Comparison of ENCODE assay signal across 24 cellular contexts in genomic region chr2:162586311-162586710, GRCh38.
"Had no signal": no experiment of that assay in that cellular context is flagged by ENCODE, and none has a peak within 500 bp of the region (broad histone marks: within the 10 kb centered on the region; RNA-seq: fewer than 3 reads in every experiment).

No MANE protein-coding gene starts in this region.

- H3K36me3 ChIP-seq: heart right ventricle, left lung, neural progenitor cell, ovary, right atrium auricular region, sigmoid colon, spleen, suprapubic skin, thoracic aorta, tibial artery, upper lobe of right lung had no signal

- H3K4me3 ChIP-seq: heart right ventricle, hepatocyte, left lung, lung, neural progenitor cell, ovary, right atrium auricular region, sigmoid colon, spleen, suprapubic skin, thoracic aorta, tibial artery, upper lobe of right lung had no signal

- H3K4me2 ChIP-seq: hepatocyte, neural progenitor cell had no signal

- ATAC-seq: heart right ventricle; left lung; natural killer cell; stimulated activated effector memory CD8-positive, alpha-beta T cell treated with anti-CD3 and anti-CD28 coated beads, Interleukin-12 subunit alpha, Interleukin-12 subunit beta, amount 100 ng/mL, for 72 hours; upper lobe of right lung had no signal

- H3K9ac ChIP-seq: neural progenitor cell had no signal

- DNase-seq: heart right ventricle; islet precursor cell; left lung; mesendoderm; naive B cell; natural killer cell; nephron progenitor cell; ovary; sigmoid colon; small intestine; spleen; stimulated activated CD4-positive, alpha-beta T cell treated with anti-CD3 and anti-CD28 coated beads, Interleukin-4, amount 100 ng/mL, for 24 hours; stimulated activated naive CD4-positive, alpha-beta T cell; tibial artery; trophoblast cell; upper lobe of right lung had no signal

- H2AFZ ChIP-seq: hepatocyte, neural progenitor cell had no signal

- H3K9me3 ChIP-seq: heart right ventricle, left lung, ovary, right atrium auricular region, sigmoid colon, spleen, suprapubic skin, thoracic aorta, tibial artery, upper lobe of right lung had no signal

- H3K27me3 ChIP-seq: heart right ventricle, hepatocyte, left lung, neural progenitor cell, ovary, right atrium auricular region, sigmoid colon, spleen, suprapubic skin, tibial artery, upper lobe of right lung had no signal

- H3K27ac ChIP-seq: heart right ventricle, hepatocyte, left lung, neural progenitor cell, ovary, right atrium auricular region, sigmoid colon, spleen, suprapubic skin, thoracic aorta, tibial artery, upper lobe of right lung had no signal

- FAIRE-seq: small intestine, urothelium cell line had no signal

- H3K4me1 ChIP-seq: heart right ventricle, left lung, neural progenitor cell, right atrium auricular region, sigmoid colon, spleen, suprapubic skin, tibial artery, upper lobe of right lung had no signal

- H3K79me2 ChIP-seq: hepatocyte had no signal
